In genomic region chr7:104328308-104328969, GRCh38 we compare ENCODE assay signal across 10 cellular contexts. TPM values are rescaled to one million over a fixed set of nuclear protein-coding genes. Genes with fewer than 3 reads are reported as not detected.
DNase-seq lines count a peak whose midpoint lies in the region; ATAC-seq and TF ChIP-seq lines count a peak whose summit lies in the region.
"Had no signal": no experiment of that assay in that cellular context is flagged by ENCODE, and none has a peak within 500 bp of the region (broad histone marks: within the 10 kb centered on the region; RNA-seq: fewer than 3 reads in every experiment).

Gene LHFPL3 (plus strand): TSS chr7:104328603.

- ATAC-seq in HG03439 (IDR thresholded peaks at IDR 0.05; ENCODE audit: unreplicated experiment): no peak

- DNase-seq in amygdala (lab: John Stamatoyannopoulos, UW) (peak in 36 of 56 donors; percentile 4 to 62 (median 27)), mesendoderm (peak; percentile 29), hepatic stellate cell (ENCODE audit: low spot score) (no peak), Calu3 (no peak), ureter (ENCODE audit: low spot score) (no peak)
- DNase-seq: naive B cell had no signal

- peak within 1 kb of the TSS; percentile 37 for H3K56ac ChIP-seq in mesendoderm (ENCODE audit: low read length)

- no peak within 1 kb of the TSS for H4K5ac ChIP-seq in mesendoderm (ENCODE audit: low read length)

- H3K36me3 ChIP-seq in ACC112 (ENCODE audit: insufficient read depth, low read length): no peaks in the 10 kb centered on the region
- no peaks in the 10 kb centered on the region for H3K36me3 ChIP-seq in HUES48 (ENCODE audit: control insufficient read depth, insufficient read depth, low read length)
- H3K36me3 ChIP-seq in mesendoderm (ENCODE audit: control insufficient read depth, insufficient read depth, low read length): no peaks in the 10 kb centered on the region

- no peak within 1 kb of the TSS for H3K9ac ChIP-seq in HUES48 (ENCODE audit: low read depth, low read length)
- peak within 1 kb of the TSS; percentile 20 for H3K9ac ChIP-seq in mesendoderm (ENCODE audit: low read length)

- H3K27me3 ChIP-seq in ACC112 (ENCODE audit: insufficient read depth, low read length) (peaks cover 74% of the 10 kb centered on the region), HUES48 (ENCODE audit: control insufficient read depth, insufficient read depth, low read length) (peaks cover 69% of the 10 kb centered on the region), mesendoderm (ENCODE audit: insufficient read depth, low read length, poor library complexity) (peaks cover 39% of the 10 kb centered on the region)

- no peak within 1 kb of the TSS for H3K27ac ChIP-seq in ACC112 (ENCODE audit: low read depth, low read length)
- no peak within 1 kb of the TSS for H3K27ac ChIP-seq in HUES48 (ENCODE audit: low read depth, low read length)
- H3K27ac ChIP-seq in mesendoderm (ENCODE audit: low read depth, low read length): no peak within 1 kb of the TSS

- H2BK5ac ChIP-seq in mesendoderm (ENCODE audit: low read length): no peak within 1 kb of the TSS

- peak within 1 kb of the TSS; percentile 60 for H3K4me3 ChIP-seq in ACC112 (ENCODE audit: low read depth, low read length)
- peak within 1 kb of the TSS; percentile 64 for H3K4me3 ChIP-seq in HUES48 (ENCODE audit: low read depth, low read length)
- peak within 1 kb of the TSS; percentile 23 for H3K4me3 ChIP-seq in mesendoderm (ENCODE audit: low read length)

- H3K79me2 ChIP-seq in ACC112 (ENCODE audit: control insufficient read depth, insufficient read depth, low read length, unreplicated experiment): no peaks in the 10 kb centered on the region
- no peaks in the 10 kb centered on the region for H3K79me2 ChIP-seq in mesendoderm (ENCODE audit: control insufficient read depth, insufficient read depth, low read length)

- H2BK15ac ChIP-seq in mesendoderm (replicated peaks; ENCODE audit: low read depth): no peak within 1 kb of the TSS

- no peak within 1 kb of the TSS for H4K8ac ChIP-seq in mesendoderm (ENCODE audit: low read depth, low read length)

- no peaks in the 10 kb centered on the region for H3K4me1 ChIP-seq in ACC112 (ENCODE audit: control insufficient read depth, insufficient read depth, low read length, unreplicated experiment)
- no peaks in the 10 kb centered on the region; the same call in 1 of the 2 replicates for H3K4me1 ChIP-seq in HUES48 (ENCODE audit: control insufficient read depth, insufficient read depth, low read length)
- H3K4me1 ChIP-seq in mesendoderm (ENCODE audit: control insufficient read depth, low read depth, low read length): no peaks in the 10 kb centered on the region

- H3K4ac ChIP-seq in mesendoderm (ENCODE audit: low read depth, low read length): no peak within 1 kb of the TSS

- no CpG with 5 or more reads among the region's 62 CpGs for WGBS in mesendoderm (ENCODE audit: extremely low coverage, insufficient coverage, low lambda C conversion rate)

- H3K27me3 Mint-ChIP-seq in Calu3 (ENCODE audit: unreplicated experiment): peaks cover 51% of the 10 kb centered on the region

- no peak within 1 kb of the TSS for H2AK5ac ChIP-seq in mesendoderm (ENCODE audit: low read length)

- H2BK120ac ChIP-seq in mesendoderm (ENCODE audit: low read depth, low read length): no peak within 1 kb of the TSS

- no peak within 1 kb of the TSS for H3K27ac Mint-ChIP-seq in Calu3 (ENCODE audit: unreplicated experiment)
- H3K27ac Mint-ChIP-seq: activated naive CD4-positive, alpha-beta T cell treated with anti-CD3 and anti-CD28 coated beads, Interleukin-2, amount 50 U/mL, for 24 hours; naive B cell had no signal

- CTCF ChIA-PET in Calu3 (lab: Charles Lee): no interaction called here

- no peak within 1 kb of the TSS for H3K18ac ChIP-seq in mesendoderm (ENCODE audit: low read length)

- H3K23ac ChIP-seq in mesendoderm (ENCODE audit: low read length): peak within 1 kb of the TSS; percentile 60

- H3K4me1 Mint-ChIP-seq in Calu3 (ENCODE audit: low read depth, unreplicated experiment): no peaks in the 10 kb centered on the region

- no peak within 1 kb of the TSS for H3K4me3 Mint-ChIP-seq in Calu3 (ENCODE audit: low read depth, unreplicated experiment)
- H3K4me3 Mint-ChIP-seq: activated naive CD4-positive, alpha-beta T cell treated with anti-CD3 and anti-CD28 coated beads, Interleukin-2, amount 50 U/mL, for 24 hours had no signal

- no peaks in the 10 kb centered on the region for H3K9me3 ChIP-seq in HUES48 (ENCODE audit: control insufficient read depth, insufficient read depth, low read length)

- H3K9me3 Mint-ChIP-seq in Calu3 (ENCODE audit: low read depth, unreplicated experiment): no peaks in the 10 kb centered on the region
- H3K9me3 Mint-ChIP-seq: activated naive CD4-positive, alpha-beta T cell treated with anti-CD3 and anti-CD28 coated beads, Interleukin-2, amount 50 U/mL, for 24 hours had no signal

- no TSS peak for BruUV-seq in Calu3 (replicated peaks; lab: Mats Ljungman, UMichigan)

- H3K79me1 ChIP-seq in mesendoderm (ENCODE audit: low read length): no peaks in the 10 kb centered on the region

- TF ChIP-seq CTCF in Calu3 (IDR thresholded peaks at IDR 0.05; ENCODE audit: unreplicated experiment): no peak

- H3K36me3 Mint-ChIP-seq in Calu3 (ENCODE audit: insufficient read depth, unreplicated experiment): no peaks in the 10 kb centered on the region
- H3K36me3 Mint-ChIP-seq: activated naive CD4-positive, alpha-beta T cell treated with anti-CD3 and anti-CD28 coated beads, Interleukin-2, amount 50 U/mL, for 24 hours; naive B cell had no signal

- H3K4me2 ChIP-seq in mesendoderm (ENCODE audit: low read length): peak within 1 kb of the TSS; percentile 72

- H2AFZ ChIP-seq in ACC112 (ENCODE audit: low read length, unreplicated experiment): peak within 1 kb of the TSS; percentile 17

- intact Hi-C loops in Calu3 (cut with micrococcal nuclease; ENCODE audit: unreplicated experiment): no loop called here

RNA-seq across cellular contexts. Expression of gene LHFPL3, which starts in this region (rescaled TPM):
- polyA plus RNA-seq in mesendoderm (2013, experiment 1 of 2): 0.03 TPM
- polyA plus RNA-seq in mesendoderm (2013, experiment 2 of 2): not detected
- total RNA-seq in Calu3 (2022) (not detected in 2 replicates), ureter (not detected)

Comparison
In these comparisons a context has a peak if more than half of its experiments do, and no peak if none do; other contexts are left out.
1. DNase-seq: peak in amygdala (36 of 56) and mesendoderm (single experiment); none in hepatic stellate cell (single experiment), Calu3 (single experiment) and ureter (single experiment).
2. Peak in every context shown above with its lines, with median percentiles within 50 percentile points of each other: H3K4me3 ChIP-seq.